Comparison of ENCODE assay signal across 35 cellular contexts in the genomic region with DNA sequence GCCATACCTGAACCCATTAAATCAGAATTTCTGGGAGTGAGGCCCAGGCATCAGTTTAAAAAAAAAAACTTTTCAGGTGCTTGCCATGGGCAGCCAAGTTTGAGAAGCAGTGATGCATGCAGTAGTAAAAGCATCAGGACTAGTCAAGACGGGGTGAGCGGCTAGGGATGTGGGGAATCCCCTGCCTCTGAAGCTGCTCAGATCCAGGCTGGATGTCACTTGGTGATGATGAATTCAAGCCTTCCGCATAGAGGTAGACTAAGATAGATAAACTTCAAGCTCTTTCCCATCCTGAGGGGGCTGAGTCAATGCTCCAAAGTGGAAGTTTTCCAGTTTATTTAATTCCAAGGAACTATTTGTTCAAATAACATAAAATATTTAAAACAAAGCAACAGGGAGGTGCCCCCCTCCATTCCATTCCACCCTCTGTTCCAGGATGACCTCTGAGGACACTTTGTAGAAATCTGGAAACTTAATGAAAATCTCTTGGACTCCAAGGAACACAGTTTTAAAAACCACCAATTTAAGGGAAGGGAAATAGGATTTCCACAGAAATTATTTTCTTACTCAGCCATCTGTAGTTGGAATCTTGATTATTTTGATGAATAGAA.
DNase-seq lines count a peak whose midpoint lies in the region; ATAC-seq, FAIRE-seq and TF ChIP-seq lines count a peak whose summit lies in the region.
"Had no signal": no experiment of that assay in that cellular context is flagged by ENCODE, and none has a peak within 500 bp of the region (broad histone marks: within the 10 kb centered on the region; RNA-seq: fewer than 3 reads in every experiment).

No MANE protein-coding gene starts in this region.

- H3K9me3 ChIP-seq in aorta (ENCODE audit: control insufficient read depth, low read length) (no peaks in the 10 kb centered on the region), endodermal cell (ENCODE audit: control insufficient read depth, low read length) (no peaks in the 10 kb centered on the region)
- H3K9me3 ChIP-seq: left lung, right lobe of liver had no signal

- H3K4me1 Mint-ChIP-seq in immature natural killer cell (no peaks in the 10 kb centered on the region), endodermal cell (peaks cover 3% of the 10 kb centered on the region)
- H3K4me1 Mint-ChIP-seq: activated naive CD8-positive, alpha-beta T cell treated with anti-CD3 and anti-CD28 coated beads for 36 hours; stimulated activated naive CD8-positive, alpha-beta T cell treated with anti-CD3 and anti-CD28 coated beads, Interleukin-15, amount 100 ng/mL, for 72 hours had no signal

- peaks cover 3 to 5% of the 10 kb centered on the region in 2 donors for H3K4me1 ChIP-seq in aorta (ENCODE audit: control insufficient read depth in 1 of 2, insufficient read depth in 2 of 2, low read length in 2 of 2)
- peaks cover 3% of the 10 kb centered on the region for H3K4me1 ChIP-seq in endodermal cell (ENCODE audit: control insufficient read depth, insufficient read depth, low read length)
- H3K4me1 ChIP-seq: left lung had no signal

- H3K36me3 ChIP-seq in aorta (ENCODE audit: control insufficient read depth in 1 of 2, insufficient read depth in 2 of 2, low read length in 1 of 2) (no peaks in the 10 kb centered on the region), endodermal cell (ENCODE audit: control insufficient read depth, insufficient read depth, low read length) (no peaks in the 10 kb centered on the region)
- H3K36me3 ChIP-seq: left lung, right lobe of liver had no signal

- no peak overlapping the region for H3K9ac ChIP-seq in endodermal cell (ENCODE audit: extremely low read depth, low read length, poor library complexity, severe bottlenecking)

- intact Hi-C loops in aorta (cut with DNase I) = loop anchor here in 1 of 2 donors (5.0 to 10.0 kb wide), 2 partner anchors 48 to 65 kb away; no protein-coding TSS in a partner anchor

- H3K4me3 Mint-ChIP-seq in immature natural killer cell = no peak overlapping the region
- no peak overlapping the region for H3K4me3 Mint-ChIP-seq in endodermal cell
- H3K4me3 Mint-ChIP-seq: activated CD4-positive, alpha-beta T cell treated with anti-CD3 and anti-CD28 coated beads for 36 hours; activated naive CD8-positive, alpha-beta T cell treated with anti-CD3 and anti-CD28 coated beads for 36 hours; mesothelial cell of epicardium; stimulated activated naive CD8-positive, alpha-beta T cell treated with anti-CD3 and anti-CD28 coated beads, Interleukin-15, amount 100 ng/mL, for 72 hours had no signal

- H3K27me3 ChIP-seq in aorta (ENCODE audit: control insufficient read depth in 1 of 2, insufficient read depth in 2 of 2, low read length in 1 of 2) (no peaks in the 10 kb centered on the region), endodermal cell (ENCODE audit: control insufficient read depth, insufficient read depth, low read length, poor library complexity, severe bottlenecking) (no peaks in the 10 kb centered on the region)
- H3K27me3 ChIP-seq: left lung, right lobe of liver had no signal

- H3K4me3 ChIP-seq in aorta (ENCODE audit: low read length in 2 of 2) = no peak overlapping the region
- H3K4me3 ChIP-seq in endodermal cell (ENCODE audit: low read length) = no peak overlapping the region
- H3K4me3 ChIP-seq: coronary artery, left lung, PC-9, right lobe of liver had no signal

- peak; percentile 33 for ATAC-seq in aorta (ENCODE audit: low FRiP score)
- ATAC-seq: activated CD4-positive, alpha-beta T cell treated with anti-CD3 and anti-CD28 coated beads for 36 hours; HCT116; left lung; right lobe of liver; stimulated activated naive CD8-positive, alpha-beta T cell treated with anti-CD3 and anti-CD28 coated beads, Interleukin-15, amount 100 ng/mL, for 72 hours had no signal

- H3K27me3 Mint-ChIP-seq in immature natural killer cell (ENCODE audit: low read depth in 3 of 3) (peaks cover 2 to 5% (median 5%) of the 10 kb centered on the region in 3 donors), endodermal cell (ENCODE audit: insufficient read depth) (peaks cover 2% of the 10 kb centered on the region)

- H3K36me3 Mint-ChIP-seq in immature natural killer cell (no peaks in the 10 kb centered on the region), endodermal cell (ENCODE audit: low read depth) (no peaks in the 10 kb centered on the region)
- H3K36me3 Mint-ChIP-seq: activated naive CD8-positive, alpha-beta T cell treated with anti-CD3 and anti-CD28 coated beads for 36 hours; mesothelial cell of epicardium had no signal

- peak; percentile 43 for DNase-seq in RCC 7860 (ENCODE audit: low spot score)
- DNase-seq in fibroblast of gingiva (ENCODE audit: low read depth) = peak; percentile 21
- peak; percentile 37 for DNase-seq in iris pigment epithelial cell (ENCODE audit: low read depth)
- DNase-seq in aorta = no peak
- DNase-seq in CD1c-positive myeloid dendritic cell (ENCODE audit: extremely low spot score) = no peak
- no peak for DNase-seq in immature natural killer cell
- DNase-seq in endodermal cell = no peak
- DNase-seq: activated CD4-positive, alpha-beta T cell treated with anti-CD3 and anti-CD28 coated beads for 36 hours; activated CD8-positive, alpha-beta memory T cell treated with anti-CD3 and anti-CD28 coated beads for 24 hours; activated effector memory CD4-positive, alpha-beta T cell treated with anti-CD3 and anti-CD28 coated beads, Interleukin-2, amount 50 U/mL, for 16 hours; activated naive CD8-positive, alpha-beta T cell treated with anti-CD3 and anti-CD28 coated beads for 36 hours; activated T-cell treated with anti-CD3 and anti-CD28 coated beads for 4 hours; anterior cingulate cortex; C1 segment of cervical spinal cord; Calu3; caudate nucleus; DMS79; effector CD8-positive, alpha-beta T cell; foreskin melanocyte; Karpas-422; left lung; NCI-H1417 treated with DMSO at 0.1 percent for 48 hours; NCI-H2029 treated with DMSO at 0.1 percent for 48 hours; NCI-H69; PC-9; posterior cingulate gyrus; right lobe of liver; SHP77 treated with DMSO at 0.1 percent for 48 hours; stimulated activated CD4-positive, alpha-beta T cell treated with anti-CD3 and anti-CD28 coated beads, Interleukin-2, amount 100 ng/mL, for 48 hours; stimulated activated naive CD8-positive, alpha-beta T cell treated with anti-CD3 and anti-CD28 coated beads, Interleukin-15, amount 100 ng/mL, for 72 hours; SW 1271; T-helper 9 cell had no signal

- peak; percentile 22 for FAIRE-seq in RCC 7860 (lab: Jason Lieb, UNC)

- H3K27ac Mint-ChIP-seq in immature natural killer cell (no peak overlapping the region), endodermal cell (no peak overlapping the region)
- H3K27ac Mint-ChIP-seq: activated CD4-positive, alpha-beta T cell treated with anti-CD3 and anti-CD28 coated beads for 36 hours; activated naive CD8-positive, alpha-beta T cell treated with anti-CD3 and anti-CD28 coated beads for 36 hours; stimulated activated naive CD8-positive, alpha-beta T cell treated with anti-CD3 and anti-CD28 coated beads, Interleukin-15, amount 100 ng/mL, for 72 hours had no signal

- H3K9me3 Mint-ChIP-seq in immature natural killer cell = no peaks in the 10 kb centered on the region
- H3K9me3 Mint-ChIP-seq in endodermal cell = no peaks in the 10 kb centered on the region
- H3K9me3 Mint-ChIP-seq: activated naive CD8-positive, alpha-beta T cell treated with anti-CD3 and anti-CD28 coated beads for 36 hours; stimulated activated naive CD8-positive, alpha-beta T cell treated with anti-CD3 and anti-CD28 coated beads, Interleukin-15, amount 100 ng/mL, for 72 hours had no signal

- H3K27ac ChIP-seq in aorta (ENCODE audit: low read depth in 1 of 2, low read length in 2 of 2) (no peak overlapping the region), endodermal cell (ENCODE audit: low read depth, low read length) (no peak overlapping the region)
- H3K27ac ChIP-seq: PC-9, right lobe of liver had no signal

- WGBS in aorta, 2 donors = 47 to 49% methylated on average over 3 of the region's 3 CpGs
- 88 to 93% methylated on average over 3 of the region's 3 CpGs for WGBS in endodermal cell (ENCODE audit: insufficient coverage in 1 of 2, insufficient read length in 1 of 2), 2 experiments

- no peak for TF ChIP-seq CTCF in endodermal cell (conservative IDR thresholded peaks at IDR 0.05)

Comparison
In these comparisons a context has a peak if more than half of its experiments do, and no peak if none do; other contexts are left out.
1. DNase-seq: peak in RCC 7860 (single experiment), fibroblast of gingiva (single experiment) and iris pigment epithelial cell (single experiment); none in aorta (0 of 2), CD1c-positive myeloid dendritic cell (single experiment), immature natural killer cell (0 of 3) and endodermal cell (single experiment).